In genomic region chr16:281660-282249, GRCh38 we compare ENCODE assay signal across 29 cellular contexts. TPM values are rescaled to one million over a fixed set of nuclear protein-coding genes. Genes with fewer than 3 reads are reported as not detected.
A peak's percentile ranks its signal among the peaks of the same experiment; 100 is the strongest.
DNase-seq lines count a peak whose midpoint lies in the region; ATAC-seq and TF ChIP-seq lines count a peak whose summit lies in the region.
"Had no signal": no experiment of that assay in that cellular context is flagged by ENCODE, and none has a peak within 500 bp of the region (broad histone marks: within the 10 kb centered on the region; RNA-seq: fewer than 3 reads in every experiment).

No MANE protein-coding gene starts in this region.

- H3K4me1 Mint-ChIP-seq in endodermal cell: no peaks in the 10 kb centered on the region
- H3K4me1 Mint-ChIP-seq: activated T-helper 17 cell treated with anti-CD3 and anti-CD28 coated beads, Interleukin-2, amount 50 U/mL, for 72 hours had no signal

- H3K27ac ChIP-seq in endodermal cell (ENCODE audit: low read depth, low read length) (no peak overlapping the region), coronary artery (no peak overlapping the region)
- H3K27ac ChIP-seq: BLaER1, epithelial cell of prostate had no signal

- H3K36me3 ChIP-seq in HAP-1 (replicated peaks) (peaks cover 13% of the 10 kb centered on the region), endodermal cell (ENCODE audit: control insufficient read depth, insufficient read depth, low read length) (peaks cover 5% of the 10 kb centered on the region)

- H3K27me3 ChIP-seq in HAP-1 (ENCODE audit: low read depth) (no peaks in the 10 kb centered on the region), endodermal cell (ENCODE audit: control insufficient read depth, insufficient read depth, low read length, poor library complexity, severe bottlenecking) (peaks cover 3% of the 10 kb centered on the region)

- WGBS in endodermal cell (ENCODE audit: insufficient coverage in 1 of 2, insufficient read length in 1 of 2), 2 experiments: 84 to 92% methylated on average over 14 to 25 of the region's 25 CpGs

- H3K27ac Mint-ChIP-seq in endodermal cell: no peak overlapping the region
- H3K27ac Mint-ChIP-seq: activated CD8-positive, alpha-beta T cell treated with anti-CD3 and anti-CD28 coated beads, Interleukin-2, amount 10 ng/mL, durations not matched to agents 7 days and 5 days; activated naive CD8-positive, alpha-beta T cell; activated T-helper 17 cell treated with anti-CD3 and anti-CD28 coated beads, Interleukin-2, amount 50 U/mL, for 72 hours; immature natural killer cell; natural killer cell treated with Interleukin-12 subunit alpha and Interleukin-12 subunit beta and Interleukin-15 and Interleukin-18, amount 100 ng/mL, for 72 hours; stimulated activated effector memory CD8-positive, alpha-beta T cell treated with anti-CD3 and anti-CD28 coated beads, Interleukin-12 subunit alpha, Interleukin-12 subunit beta, amount 100 ng/mL, for 72 hours; type B pancreatic cell had no signal

- DNase-seq in COLO668 (lab: John Stamatoyannopoulos, UW; ENCODE audit: unreplicated experiment): peak; percentile 18
- DNase-seq in HAP-1 (ENCODE audit: low spot score in 2 of 2): no peak
- peak; percentile 67 for DNase-seq in endodermal cell
- no peak for DNase-seq in coronary artery (ENCODE audit: low spot score)
- no peak for DNase-seq in NK-92 (lab: John Stamatoyannopoulos, UW; ENCODE audit: unreplicated experiment)
- DNase-seq: activated CD4-positive, alpha-beta T cell treated with anti-CD3 and anti-CD28 coated beads for 4 hours; activated CD8-positive, alpha-beta T cell treated with anti-CD3 and anti-CD28 coated beads, Interleukin-2, amount 10 ng/mL, durations not matched to agents 7 days and 5 days; anterior cingulate cortex; DMS153; effector CD8-positive, alpha-beta T cell; immature natural killer cell; left cardiac atrium; mammary epithelial cell; NCI-H1092; NCI-H1694 treated with DMSO at 0.1 percent for 48 hours; NCI-H2171; OCI-M1; WERI-Rb-1 had no signal

- H3K9me3 ChIP-seq in HAP-1 (no peaks in the 10 kb centered on the region), endodermal cell (ENCODE audit: control insufficient read depth, low read length) (no peaks in the 10 kb centered on the region)

- H3K4me1 ChIP-seq in HAP-1 (peaks cover 4% of the 10 kb centered on the region), endodermal cell (ENCODE audit: control insufficient read depth, insufficient read depth, low read length) (peaks cover 3% of the 10 kb centered on the region)

- TF ChIP-seq CTCF in endodermal cell (conservative IDR thresholded peaks at IDR 0.05) (no peak), coronary artery (IDR thresholded peaks at IDR 0.05) (no peak)

- peaks cover 7% of the 10 kb centered on the region for H3K9me3 Mint-ChIP-seq in endodermal cell
- H3K9me3 Mint-ChIP-seq: activated T-helper 17 cell treated with anti-CD3 and anti-CD28 coated beads, Interleukin-2, amount 50 U/mL, for 72 hours; immature natural killer cell; natural killer cell treated with Interleukin-12 subunit alpha and Interleukin-12 subunit beta and Interleukin-15 and Interleukin-18, amount 100 ng/mL, for 72 hours; stimulated activated effector memory CD8-positive, alpha-beta T cell treated with anti-CD3 and anti-CD28 coated beads, Interleukin-12 subunit alpha, Interleukin-12 subunit beta, amount 100 ng/mL, for 72 hours; type B pancreatic cell had no signal

- H3K4me3 Mint-ChIP-seq in endodermal cell: peak overlapping the region; percentile 58
- H3K4me3 Mint-ChIP-seq: activated CD8-positive, alpha-beta T cell treated with anti-CD3 and anti-CD28 coated beads, Interleukin-2, amount 10 ng/mL, durations not matched to agents 7 days and 5 days; activated T-helper 17 cell treated with anti-CD3 and anti-CD28 coated beads, Interleukin-2, amount 50 U/mL, for 72 hours; immature natural killer cell; natural killer cell treated with Interleukin-12 subunit alpha and Interleukin-12 subunit beta and Interleukin-15 and Interleukin-18, amount 100 ng/mL, for 72 hours; stimulated activated effector memory CD8-positive, alpha-beta T cell treated with anti-CD3 and anti-CD28 coated beads, Interleukin-12 subunit alpha, Interleukin-12 subunit beta, amount 100 ng/mL, for 72 hours had no signal

- in situ Hi-C loops in HAP-1 (cut with MboI; ENCODE audit: low sequenced_read_pairs): no loop called here

- peaks cover 8% of the 10 kb centered on the region for H3K27me3 Mint-ChIP-seq in endodermal cell (ENCODE audit: insufficient read depth)
- H3K27me3 Mint-ChIP-seq: activated T-helper 17 cell treated with anti-CD3 and anti-CD28 coated beads, Interleukin-2, amount 50 U/mL, for 72 hours; natural killer cell treated with Interleukin-12 subunit alpha and Interleukin-12 subunit beta and Interleukin-15 and Interleukin-18, amount 100 ng/mL, for 72 hours had no signal

- H3K9ac ChIP-seq in endodermal cell (ENCODE audit: extremely low read depth, low read length, poor library complexity, severe bottlenecking): no peak overlapping the region
- H3K9ac ChIP-seq: BLaER1 had no signal

- peaks cover 14% of the 10 kb centered on the region for H3K36me3 Mint-ChIP-seq in endodermal cell (ENCODE audit: low read depth)
- H3K36me3 Mint-ChIP-seq: activated naive CD8-positive, alpha-beta T cell; natural killer cell treated with Interleukin-12 subunit alpha and Interleukin-12 subunit beta and Interleukin-15 and Interleukin-18, amount 100 ng/mL, for 72 hours; stimulated activated effector memory CD8-positive, alpha-beta T cell treated with anti-CD3 and anti-CD28 coated beads, Interleukin-12 subunit alpha, Interleukin-12 subunit beta, amount 100 ng/mL, for 72 hours had no signal

- H3K4me3 ChIP-seq in HAP-1: peak overlapping the region; percentile 43; the same call in 1 of the 2 replicates
- peak overlapping the region; percentile 66 for H3K4me3 ChIP-seq in endodermal cell (ENCODE audit: low read length)
- no peak overlapping the region for H3K4me3 ChIP-seq in coronary artery
- H3K4me3 ChIP-seq: BLaER1 had no signal

- no peak for ATAC-seq in HG02981 (IDR thresholded peaks at IDR 0.05; ENCODE audit: unreplicated experiment)
- ATAC-seq: activated CD8-positive, alpha-beta T cell treated with anti-CD3 and anti-CD28 coated beads, Interleukin-2, amount 10 ng/mL, durations not matched to agents 7 days and 5 days; activated T-helper 17 cell treated with anti-CD3 and anti-CD28 coated beads, Interleukin-2, amount 50 U/mL, for 72 hours; left cardiac atrium; natural killer cell treated with Interleukin-12 subunit alpha and Interleukin-12 subunit beta and Interleukin-15 and Interleukin-18, amount 100 ng/mL, for 72 hours; stimulated activated effector memory CD8-positive, alpha-beta T cell treated with anti-CD3 and anti-CD28 coated beads, Interleukin-12 subunit alpha, Interleukin-12 subunit beta, amount 100 ng/mL, for 72 hours had no signal

RNA-seq across cellular contexts. Expression of gene PDIA2, which starts 1.2 kb away (rescaled TPM):
- total RNA-seq in endodermal cell: 1 to 10 TPM; 2.9 to 9.9 TPM
- 3.8 TPM for polyA plus RNA-seq in endodermal cell (2013, experiment 1 of 2)
- polyA plus RNA-seq in endodermal cell (2013, experiment 2 of 2): 2.4 TPM
- total RNA-seq: activated CD8-positive, alpha-beta T cell treated with anti-CD3 and anti-CD28 coated beads, Interleukin-2, amount 10 ng/mL, durations not matched to agents 7 days and 5 days; activated T-helper 17 cell treated with anti-CD3 and anti-CD28 coated beads, Interleukin-2, amount 50 U/mL, for 72 hours; mammary epithelial cell; natural killer cell treated with Interleukin-12 subunit alpha and Interleukin-12 subunit beta and Interleukin-15 and Interleukin-18, amount 100 ng/mL, for 72 hours; osteocyte had no signal
- polyA plus RNA-seq: immature natural killer cell, mammary epithelial cell had no signal

RNA-seq across cellular contexts. Expression of gene ARHGDIG, which starts 1.4 kb away (rescaled TPM):
- 10 to 100 TPM in 1 of 2 donors, 1 to 10 TPM in 1; 6.8 to 19.2 TPM for total RNA-seq in endodermal cell
- 4.6 TPM for polyA plus RNA-seq in endodermal cell (2013, experiment 1 of 2)
- 3.8 TPM for polyA plus RNA-seq in endodermal cell (2013, experiment 2 of 2)
- total RNA-seq: activated CD8-positive, alpha-beta T cell treated with anti-CD3 and anti-CD28 coated beads, Interleukin-2, amount 10 ng/mL, durations not matched to agents 7 days and 5 days; activated T-helper 17 cell treated with anti-CD3 and anti-CD28 coated beads, Interleukin-2, amount 50 U/mL, for 72 hours; mammary epithelial cell; natural killer cell treated with Interleukin-12 subunit alpha and Interleukin-12 subunit beta and Interleukin-15 and Interleukin-18, amount 100 ng/mL, for 72 hours; subcutaneous adipose tissue had no signal
- polyA plus RNA-seq: AG04450, immature natural killer cell, mammary epithelial cell had no signal

RNA-seq across cellular contexts. Expression of gene RGS11, which starts 6.0 kb away (rescaled TPM):
- 1 to 10 TPM; 2.0 to 7.8 TPM for total RNA-seq in endodermal cell
- polyA plus RNA-seq in endodermal cell (2013, experiment 1 of 2): 3.0 TPM
- 1.5 TPM for polyA plus RNA-seq in endodermal cell (2013, experiment 2 of 2)
- total RNA-seq: activated CD8-positive, alpha-beta T cell treated with anti-CD3 and anti-CD28 coated beads, Interleukin-2, amount 10 ng/mL, durations not matched to agents 7 days and 5 days; natural killer cell treated with Interleukin-12 subunit alpha and Interleukin-12 subunit beta and Interleukin-15 and Interleukin-18, amount 100 ng/mL, for 72 hours had no signal
- polyA plus RNA-seq: immature natural killer cell had no signal

RNA-seq across cellular contexts. Expression of gene FAM234A, which starts 47.1 kb away (rescaled TPM):
- 100 to 1,000 TPM; 123 to 130 TPM for total RNA-seq in endodermal cell
- polyA plus RNA-seq in endodermal cell (2013, experiment 1 of 2): 85.6 TPM
- polyA plus RNA-seq in endodermal cell (2013, experiment 2 of 2): 78.2 TPM

RNA-seq across cellular contexts. Expression of gene LUC7L, which starts 52.5 kb away (rescaled TPM):
- total RNA-seq in endodermal cell: 100 to 1,000 TPM; 130 to 151 TPM
- polyA plus RNA-seq in endodermal cell (2013, experiment 1 of 2): 177 TPM
- 162 TPM for polyA plus RNA-seq in endodermal cell (2013, experiment 2 of 2)

Comparison
In these comparisons a context has a peak if more than half of its experiments do, and no peak if none do; other contexts are left out.
1. DNase-seq: peak in COLO668 (single experiment) and endodermal cell (single experiment); none in HAP-1 (0 of 2), coronary artery (single experiment) and NK-92 (single experiment).